ENCODE assay signal across 25 cellular contexts in the genomic region with DNA sequence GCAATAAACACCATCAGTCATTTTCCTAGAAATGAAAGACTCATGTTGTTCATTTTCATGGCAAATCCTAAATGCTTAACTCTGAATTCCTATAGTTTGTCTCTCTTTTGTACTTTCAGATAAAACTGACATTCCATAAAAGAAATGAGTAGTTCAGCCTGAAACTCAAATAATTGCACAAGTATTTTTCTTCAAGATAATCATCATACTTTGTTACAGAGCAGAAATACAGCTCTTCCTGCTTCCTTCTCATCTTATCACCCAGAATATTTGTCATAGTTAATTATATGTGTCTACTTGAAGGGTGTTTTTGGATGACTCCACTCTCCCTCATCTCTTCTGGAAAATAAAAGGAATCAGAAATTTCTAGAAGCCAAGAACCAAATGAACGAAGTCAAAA.
DNase-seq lines count a peak whose midpoint lies in the region; ATAC-seq, FAIRE-seq and TF ChIP-seq lines count a peak whose summit lies in the region.
"Had no signal": no experiment of that assay in that cellular context is flagged by ENCODE, and none has a peak within 500 bp of the region (broad histone marks: within the 10 kb centered on the region; RNA-seq: fewer than 3 reads in every experiment).

No MANE protein-coding gene starts in this region.

- peaks cover 9% of the 10 kb centered on the region for H3K9me3 Mint-ChIP-seq in type B pancreatic cell
- H3K9me3 Mint-ChIP-seq: CD8-positive, alpha-beta T cell; H9; IgD-negative memory B cell had no signal

- no peaks in the 10 kb centered on the region for H3K36me3 ChIP-seq in adipocyte (ENCODE audit: control insufficient read depth, insufficient read depth, low read length, severe bottlenecking)

- no peak overlapping the region for H3K9ac ChIP-seq in adipocyte (ENCODE audit: low read length)

- peaks cover 4% of the 10 kb centered on the region for H3K36me3 Mint-ChIP-seq in type B pancreatic cell
- H3K36me3 Mint-ChIP-seq: CD8-positive, alpha-beta T cell; IgD-negative memory B cell had no signal

- FAIRE-seq in RCC 7860 (lab: Jason Lieb, UNC), result peak; percentile 16
- FAIRE-seq: GM19239 had no signal

- H3K4me1 ChIP-seq in adipocyte (ENCODE audit: control insufficient read depth, insufficient read depth, low read length) (peaks cover 17% of the 10 kb centered on the region), foreskin keratinocyte (peaks cover 10% of the 10 kb centered on the region)

- no peak for TF ChIP-seq CTCF in foreskin keratinocyte (conservative IDR thresholded peaks at IDR 0.05)
- no peak for TF ChIP-seq CTCF in type B pancreatic cell (conservative IDR thresholded peaks at IDR 0.05)

- H3K27me3 Mint-ChIP-seq in type B pancreatic cell, result no peaks in the 10 kb centered on the region
- H3K27me3 Mint-ChIP-seq: B cell, IgD-negative memory B cell had no signal

- peaks cover 14% of the 10 kb centered on the region for H3K4me1 Mint-ChIP-seq in type B pancreatic cell (ENCODE audit: unreplicated experiment)
- H3K4me1 Mint-ChIP-seq: B cell, IgD-negative memory B cell had no signal

- intact Hi-C loops in posterior cingulate gyrus (cut with DNase I), result no loop called here

- no peaks in the 10 kb centered on the region for H3K27me3 ChIP-seq in adipocyte (replicated peaks; ENCODE audit: control insufficient read depth, insufficient read depth, low read length)
- no peaks in the 10 kb centered on the region for H3K27me3 ChIP-seq in foreskin keratinocyte

- ATAC-seq in foreskin keratinocyte, result peak; percentile 48
- no peak for ATAC-seq in GM21786 (IDR thresholded peaks at IDR 0.05; ENCODE audit: unreplicated experiment)
- ATAC-seq: CD8-positive, alpha-beta T cell had no signal

- peak overlapping the region; percentile 11 for H3K4me3 Mint-ChIP-seq in type B pancreatic cell
- H3K4me3 Mint-ChIP-seq: B cell; CD8-positive, alpha-beta T cell; H9; IgD-negative memory B cell had no signal

- H3K4me3 ChIP-seq in adipocyte (ENCODE audit: low read length), result no peak overlapping the region

- H3K27ac Mint-ChIP-seq in type B pancreatic cell, result no peak overlapping the region
- H3K27ac Mint-ChIP-seq: B cell; CD8-positive, alpha-beta T cell; H9; IgD-negative memory B cell had no signal

- H3K27ac ChIP-seq in foreskin keratinocyte, result no peak overlapping the region
- H3K27ac ChIP-seq: C4-2B, HL-60 had no signal

- DNase-seq in RCC 7860 (ENCODE audit: low spot score) (no peak), adipocyte (ENCODE audit: low read depth) (peak; percentile 48), foreskin keratinocyte (no peak), type B pancreatic cell (ENCODE audit: extremely low spot score, unreplicated experiment) (no peak), posterior cingulate gyrus (no peak), NCI-H2081 treated with DMSO at 0.1 percent for 48 hours (lab: John Stamatoyannopoulos, UW) (no peak), NCI-H2227 (lab: John Stamatoyannopoulos, UW; ENCODE audit: unreplicated experiment) (no peak)
- DNase-seq: Calu3; CD8-positive, alpha-beta T cell; DMS79 treated with DMSO at 0.1 percent for 48 hours; H9; NCI-H1092; NCI-H1417 treated with DMSO at 0.1 percent for 48 hours; NCI-H1694 treated with DMSO at 0.1 percent for 48 hours; NCI-H2081; NCI-H2171; NCI-H446; NCI-H524 treated with DMSO at 0.1 percent for 48 hours; NCI-H774 had no signal

- H3K9me3 ChIP-seq in adipocyte (ENCODE audit: control insufficient read depth, low read length), result no peaks in the 10 kb centered on the region
